23 cellular contexts compared by ENCODE assay signal in the genomic region with DNA sequence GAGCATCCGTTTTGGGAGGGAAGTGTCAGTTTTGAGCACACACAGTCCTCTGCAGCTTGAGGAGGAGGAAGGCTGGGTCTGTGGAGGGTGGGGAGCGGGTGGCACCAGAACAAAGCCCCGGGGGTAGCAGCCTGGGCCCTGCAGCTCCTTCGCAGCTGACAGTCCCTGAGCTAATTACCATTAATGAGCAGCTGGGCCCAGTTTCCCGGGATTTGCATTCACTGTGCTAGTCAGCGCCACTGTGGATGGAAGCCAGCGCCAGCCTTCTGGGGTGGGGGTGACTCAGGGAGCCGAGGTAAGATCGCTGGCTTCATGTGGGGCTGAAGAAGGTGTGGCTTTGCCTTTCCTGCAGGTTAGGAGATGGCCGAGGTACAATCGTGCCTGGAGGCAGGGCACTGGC.
DNase-seq lines count a peak whose midpoint lies in the region; ATAC-seq lines count a peak whose summit lies in the region.
"Had no signal": no experiment of that assay in that cellular context is flagged by ENCODE, and none has a peak within 500 bp of the region (broad histone marks: within the 10 kb centered on the region; RNA-seq: fewer than 3 reads in every experiment).

No MANE protein-coding gene starts in this region.

- ATAC-seq in HG03139 (IDR thresholded peaks at IDR 0.05; ENCODE audit: unreplicated experiment): no peak
- ATAC-seq: lower lobe of right lung; sciatic nerve; stimulated activated memory B cell treated with anti-CD40 and anti-IgM and Interleukin-4, amounts not matched to agents 10 μg/mL and 1 μg/mL and 100 μg/mL, for 72 hours had no signal

- DNase-seq in NCI-H2081 (lab: John Stamatoyannopoulos, UW) (peak; percentile 13 to 58), NCI-H2081 treated with DMSO at 0.1 percent for 48 hours (lab: John Stamatoyannopoulos, UW) (no peak), NCI-H82 (lab: John Stamatoyannopoulos, UW) (peak; percentile 95), hippocampal formation (lab: John Stamatoyannopoulos, UW) (peak; percentile 46), superior temporal gyrus (ENCODE audit: extremely low spot score) (peak; percentile 47), cortex of kidney (lab: John Stamatoyannopoulos, UW) (no peak)
- no peak for DNase-seq in stimulated activated CD4-positive, alpha-beta T cell treated with anti-CD3 and anti-CD28 coated beads, Interleukin-2, amount 100 ng/mL, for 48 hours
- DNase-seq: 8988T; activated CD4-positive, alpha-beta T cell treated with anti-CD3 and anti-CD28 coated beads, Interleukin-2, amount 50 U/mL, for 1 hour; activated naive CD4-positive, alpha-beta T cell; aorta; Calu3; cerebellar nuclear complex; effector memory CD4-positive, alpha-beta T cell; esophagus squamous epithelium; lower lobe of right lung; NCI-H1092 treated with DMSO at 0.1 percent for 48 hours; NCI-H345; SHP77; T-helper 1 cell had no signal

Comparison
In these comparisons a context has a peak if more than half of its experiments do, and no peak if none do; other contexts are left out.
1. DNase-seq: peak in NCI-H2081 (2 of 2), NCI-H82 (single experiment), hippocampal formation (2 of 2) and superior temporal gyrus (single experiment); none in NCI-H2081 treated with DMSO at 0.1 percent for 48 hours (single experiment), cortex of kidney (single experiment) and stimulated activated CD4-positive, alpha-beta T cell treated with anti-CD3 and anti-CD28 coated beads, Interleukin-2, amount 100 ng/mL, for 48 hours (0 of 2).